ENCODE assay signal across 7 cellular contexts in the genomic region with DNA sequence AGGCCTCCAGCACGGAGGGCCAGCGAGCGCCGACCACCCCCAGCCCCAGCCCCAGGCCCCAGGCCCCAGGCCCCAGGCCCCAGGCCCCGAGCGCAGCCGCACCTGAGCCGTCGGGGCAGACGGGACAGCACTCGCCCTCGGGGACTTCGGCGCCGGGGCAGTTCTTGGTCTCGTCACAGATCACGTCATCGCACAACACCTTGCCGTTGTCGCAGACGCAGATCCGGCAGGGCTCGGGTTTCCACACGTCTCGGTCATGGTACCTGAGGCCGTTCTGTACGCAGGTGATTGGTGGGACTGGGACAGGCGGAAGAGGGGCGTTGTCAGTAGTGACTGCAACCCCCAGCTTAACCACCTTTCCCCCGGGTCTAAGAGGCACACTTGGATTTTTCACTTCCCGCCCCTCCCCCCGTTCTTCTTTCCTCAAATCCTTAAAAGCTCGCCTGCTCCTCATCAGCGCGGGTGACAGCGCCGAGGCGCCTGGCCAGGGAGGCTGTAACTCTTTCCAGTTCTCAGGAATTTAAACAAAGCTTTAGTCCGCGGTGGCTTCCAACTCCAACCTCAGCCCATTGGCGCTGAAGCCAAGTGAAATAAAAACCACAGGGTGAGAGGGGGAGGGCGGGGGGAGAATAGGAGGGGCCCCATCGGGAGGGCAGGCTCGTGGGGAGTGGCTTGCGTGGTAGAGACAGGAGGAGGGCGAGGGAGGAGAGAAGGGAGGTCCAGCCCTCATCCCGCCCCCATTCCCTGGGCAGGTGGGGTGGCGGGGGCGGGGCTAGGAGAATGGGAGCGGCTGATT. TPM values are rescaled to one million over a fixed set of nuclear protein-coding genes. Genes with fewer than 3 reads are reported as not detected.
DNase-seq lines count a peak whose midpoint lies in the region; ATAC-seq and TF ChIP-seq lines count a peak whose summit lies in the region.

No MANE protein-coding gene starts in this region.

- TF ChIP-seq POLR2A in GM18505 (IDR thresholded peaks at IDR 0.05; ENCODE audit: borderline replicate concordance, extremely low read depth, insufficient read depth, insufficient read length) (no peak), Peyer's patch (IDR thresholded peaks at IDR 0.05) (no peak), suprapubic skin (IDR thresholded peaks at IDR 0.05) (no peak)

- H3K9me3 ChIP-seq in HUES48 (ENCODE audit: control insufficient read depth, insufficient read depth, low read length) (no peaks in the 10 kb centered on the region), Peyer's patch (no peaks in the 10 kb centered on the region), neuronal stem cell (replicated peaks in 1 of 2; ENCODE audit: control insufficient read depth in 2 of 2, insufficient read depth in 1 of 2, low read depth in 1 of 2, low read length in 2 of 2) (no peaks in the 10 kb centered on the region), suprapubic skin (no peaks in the 10 kb centered on the region)

- H2AK5ac ChIP-seq in neuronal stem cell (ENCODE audit: low read depth, low read length) = peak overlapping the region; percentile 98

- H3K4ac ChIP-seq in neuronal stem cell (ENCODE audit: low read length) = no peak overlapping the region

- peaks cover 19% of the 10 kb centered on the region for H3K4me1 Mint-ChIP-seq in activated T-helper 2 cell treated with anti-CD3 and anti-CD28 coated beads, Interferon-gamma antibody, Interleukin-2, Interleukin-4, amounts not matched to agents 10 μg/mL and 5 μg/mL and 100 μg/mL, durations not matched to agents 14 hours and 24 hours and 36 hours (ENCODE audit: low read depth)

- H3K9ac ChIP-seq in HUES48 (ENCODE audit: low read depth, low read length) (no peak overlapping the region), neuronal stem cell (ENCODE audit: low read depth, low read length, poor library complexity) (peak overlapping the region; percentile 17)

- H3K9me3 Mint-ChIP-seq in activated T-helper 2 cell treated with anti-CD3 and anti-CD28 coated beads, Interferon-gamma antibody, Interleukin-2, Interleukin-4, amounts not matched to agents 10 μg/mL and 5 μg/mL and 100 μg/mL, durations not matched to agents 14 hours and 24 hours and 36 hours = no peaks in the 10 kb centered on the region

- intact Hi-C loops in activated T-helper 2 cell treated with anti-CD3 and anti-CD28 coated beads, Interferon-gamma antibody, Interleukin-2, Interleukin-4, amounts not matched to agents 10 μg/mL and 5 μg/mL and 100 μg/mL, durations not matched to agents 14 hours and 24 hours and 36 hours (cut with micrococcal nuclease) = loop anchor here (1.0 to 10.0 kb wide), 6 partner anchors 70 to 275 kb away; a partner anchor contains a TSS

- H3K14ac ChIP-seq in neuronal stem cell (ENCODE audit: low read length) = no peak overlapping the region

- H3K18ac ChIP-seq in neuronal stem cell (ENCODE audit: low read length) = peak overlapping the region; percentile 86

- H4K8ac ChIP-seq in neuronal stem cell (ENCODE audit: low read depth, low read length) = no peak overlapping the region

- H3K4me1 ChIP-seq in HUES48 (ENCODE audit: control insufficient read depth, insufficient read depth, low read length) (no peaks in the 10 kb centered on the region), Peyer's patch (peaks cover 0 to 30% (median 6%) of the 10 kb centered on the region in 4 donors), neuronal stem cell (ENCODE audit: control insufficient read depth in 2 of 2, insufficient read depth in 1 of 2, low read depth in 1 of 2, low read length in 2 of 2) (peaks cover 4 to 5% of the 10 kb centered on the region in 2 donors), suprapubic skin (peaks cover 50% of the 10 kb centered on the region)

- H3K27me3 ChIP-seq in HUES48 (ENCODE audit: control insufficient read depth, insufficient read depth, low read length) (peaks cover 22% of the 10 kb centered on the region), Peyer's patch (peaks cover 0 to 3% of the 10 kb centered on the region in 2 donors), neuronal stem cell (ENCODE audit: control insufficient read depth in 3 of 3, insufficient read depth in 3 of 3, low read depth in 1 of 3, low read length in 3 of 3) (peaks cover 5 to 79% (median 29%) of the 10 kb centered on the region in 3 experiments), suprapubic skin (peaks cover 19% of the 10 kb centered on the region)

- H3K79me1 ChIP-seq in neuronal stem cell (ENCODE audit: low read depth, low read length) = no peaks in the 10 kb centered on the region

- no peak overlapping the region for H4K91ac ChIP-seq in neuronal stem cell (ENCODE audit: low read depth, low read length, poor library complexity)

- peak overlapping the region; percentile 70 for H3K23ac ChIP-seq in neuronal stem cell (ENCODE audit: low read depth, low read length, poor library complexity)

- peak; percentile 53 for TF ChIP-seq EP300 in suprapubic skin (IDR thresholded peaks at IDR 0.05)

- peak overlapping the region; percentile 79 for H3K4me2 ChIP-seq in neuronal stem cell (ENCODE audit: insufficient read depth, low read length, poor library complexity, severe bottlenecking)

- peak; percentile 23 for ATAC-seq in GM18505 (IDR thresholded peaks at IDR 0.05; ENCODE audit: unreplicated experiment)

- H3K4me3 Mint-ChIP-seq in activated T-helper 2 cell treated with anti-CD3 and anti-CD28 coated beads, Interferon-gamma antibody, Interleukin-2, Interleukin-4, amounts not matched to agents 10 μg/mL and 5 μg/mL and 100 μg/mL, durations not matched to agents 14 hours and 24 hours and 36 hours (ENCODE audit: low read depth) = peak overlapping the region; percentile 80

- peak overlapping the region; percentile 61 for H3K27ac Mint-ChIP-seq in activated T-helper 2 cell treated with anti-CD3 and anti-CD28 coated beads, Interferon-gamma antibody, Interleukin-2, Interleukin-4, amounts not matched to agents 10 μg/mL and 5 μg/mL and 100 μg/mL, durations not matched to agents 14 hours and 24 hours and 36 hours

- no peaks in the 10 kb centered on the region for H3K36me3 Mint-ChIP-seq in activated T-helper 2 cell treated with anti-CD3 and anti-CD28 coated beads, Interferon-gamma antibody, Interleukin-2, Interleukin-4, amounts not matched to agents 10 μg/mL and 5 μg/mL and 100 μg/mL, durations not matched to agents 14 hours and 24 hours and 36 hours (ENCODE audit: low read depth)

- H3K27me3 Mint-ChIP-seq in activated T-helper 2 cell treated with anti-CD3 and anti-CD28 coated beads, Interferon-gamma antibody, Interleukin-2, Interleukin-4, amounts not matched to agents 10 μg/mL and 5 μg/mL and 100 μg/mL, durations not matched to agents 14 hours and 24 hours and 36 hours (ENCODE audit: low read depth) = peaks cover 32% of the 10 kb centered on the region

- DNase-seq in Peyer's patch (peak; percentile 71 to 90 (median 80)), fibroblast of villous mesenchyme (ENCODE audit: low read depth) (peak; percentile 97), neuronal stem cell (ENCODE audit: low spot score) (peak; percentile 68), suprapubic skin (ENCODE audit: low spot score in 2 of 2) (peak; percentile 94 to 95)
- peak; percentile 67 for DNase-seq in activated T-helper 2 cell treated with anti-CD3 and anti-CD28 coated beads, Interferon-gamma antibody, Interleukin-2, Interleukin-4, amounts not matched to agents 10 μg/mL and 5 μg/mL and 100 μg/mL, durations not matched to agents 14 hours and 24 hours and 36 hours (ENCODE audit: low spot score)

- H3K27ac ChIP-seq in HUES48 (ENCODE audit: low read depth, low read length) (peak overlapping the region; percentile 69), Peyer's patch (peak overlapping the region; percentile 69 to 80 (median 77)), neuronal stem cell (replicated peaks; ENCODE audit: low read length) (no peak overlapping the region), suprapubic skin (peak overlapping the region; percentile 80)

- H2BK15ac ChIP-seq in neuronal stem cell (ENCODE audit: low read length) = peak overlapping the region; percentile 54

- H3K36me3 ChIP-seq in HUES48 (ENCODE audit: control insufficient read depth, insufficient read depth, low read length) (peaks cover 37% of the 10 kb centered on the region), Peyer's patch (peaks cover 0 to 17% (median 0%) of the 10 kb centered on the region in 3 donors), neuronal stem cell (replicated peaks in 1 of 2; ENCODE audit: control insufficient read depth in 2 of 2, insufficient read depth in 2 of 2, low read length in 2 of 2) (peaks cover 0 to 4% of the 10 kb centered on the region in 2 donors), suprapubic skin (peaks cover 23% of the 10 kb centered on the region)

- peak overlapping the region; percentile 63 for H2BK12ac ChIP-seq in neuronal stem cell (ENCODE audit: low read length)

- peak overlapping the region; percentile 77 for H2AFZ ChIP-seq in neuronal stem cell (ENCODE audit: low read length)

- H2BK120ac ChIP-seq in neuronal stem cell (ENCODE audit: low read depth, low read length) = no peak overlapping the region

- H2BK5ac ChIP-seq in neuronal stem cell (ENCODE audit: low read length) = no peak overlapping the region

- H3K4me3 ChIP-seq in HUES48 (ENCODE audit: low read depth, low read length) (peak overlapping the region; percentile 72), Peyer's patch (peak overlapping the region; percentile 22 to 54 (median 50)), fibroblast of villous mesenchyme (ENCODE audit: low read depth, low read length) (peak overlapping the region; percentile 100), neuronal stem cell (ENCODE audit: low read length in 2 of 2) (peak overlapping the region in 1 of 2 donors; percentile 81), suprapubic skin (peak overlapping the region; percentile 44)

- WGBS in neuronal stem cell (ENCODE audit: extremely low coverage in 2 of 2, insufficient read length in 2 of 2, insufficient replicate concordance in 1 of 2), 2 donors = no CpG with 5 or more reads among the region's 50 CpGs
- 1% methylated on average over 21 of the region's 50 CpGs for WGBS in suprapubic skin

- no peak for TF ChIP-seq CTCF in Peyer's patch (IDR thresholded peaks at IDR 0.05)
- TF ChIP-seq CTCF in fibroblast of villous mesenchyme (IDR thresholded peaks at IDR 0.05; ENCODE audit: insufficient read depth, low read depth, low read length) = no peak
- TF ChIP-seq CTCF in suprapubic skin (IDR thresholded peaks at IDR 0.05) = no peak

RNA-seq across cellular contexts. Expression of a gene that starts 1.6 kb away (rescaled TPM):
- total RNA-seq in Peyer's patch (100 to 1,000 TPM in 1 of 4 donors, 10 to 100 TPM in 3; 11.3 to 287 (median 31.9) TPM), fibroblast of villous mesenchyme (2,749 and 5,894 TPM in 2 replicates), suprapubic skin (10 to 100 TPM; 19.2 to 56.8 (median 33.1) TPM)
- total RNA-seq in activated T-helper 2 cell treated with anti-CD3 and anti-CD28 coated beads, Interferon-gamma antibody, Interleukin-2, Interleukin-4, amounts not matched to agents 10 μg/mL and 5 μg/mL and 100 μg/mL, durations not matched to agents 14 hours and 24 hours and 36 hours = 13.9 and 15.5 TPM in 2 replicates
- polyA plus RNA-seq in neuronal stem cell (2013, experiment 1 of 2) = 17.9 TPM
- 18.4 TPM for polyA plus RNA-seq in neuronal stem cell (2013, experiment 2 of 2)

RNA-seq across cellular contexts. Expression of a gene that starts 34.0 kb away (rescaled TPM):
- total RNA-seq in Peyer's patch (1 to 10 TPM in 3 of 4 donors, not detected in 1; 2.9 to 3.5 (median 3.5) TPM), fibroblast of villous mesenchyme (0.32 TPM in 1 of 2 replicates, not detected in the other), suprapubic skin (1 to 10 TPM; 2.1 to 5.8 (median 4.0) TPM)
- 0.41 and 0.48 TPM in 2 replicates for total RNA-seq in activated T-helper 2 cell treated with anti-CD3 and anti-CD28 coated beads, Interferon-gamma antibody, Interleukin-2, Interleukin-4, amounts not matched to agents 10 μg/mL and 5 μg/mL and 100 μg/mL, durations not matched to agents 14 hours and 24 hours and 36 hours
- polyA plus RNA-seq in neuronal stem cell (2013, experiment 1 of 2) = 0.57 TPM
- 0.35 TPM for polyA plus RNA-seq in neuronal stem cell (2013, experiment 2 of 2)

RNA-seq across cellular contexts. Expression of a gene that starts 49.4 kb away (rescaled TPM):
- total RNA-seq in Peyer's patch (10 to 100 TPM; 18.0 to 40.4 (median 32.9) TPM), fibroblast of villous mesenchyme (38.7 and 47.1 TPM in 2 replicates), suprapubic skin (10 to 100 TPM; 21.5 to 26.2 (median 23.7) TPM)
- total RNA-seq in activated T-helper 2 cell treated with anti-CD3 and anti-CD28 coated beads, Interferon-gamma antibody, Interleukin-2, Interleukin-4, amounts not matched to agents 10 μg/mL and 5 μg/mL and 100 μg/mL, durations not matched to agents 14 hours and 24 hours and 36 hours = 126 and 130 TPM in 2 replicates
- 19.8 TPM for polyA plus RNA-seq in neuronal stem cell (2013, experiment 1 of 2)
- 19.4 TPM for polyA plus RNA-seq in neuronal stem cell (2013, experiment 2 of 2)
